In genomic region chr12:76883826-76884225, GRCh38 we compare ENCODE assay signal across 16 cellular contexts. TPM values are rescaled to one million over a fixed set of nuclear protein-coding genes. Genes with fewer than 3 reads are reported as not detected.
DNase-seq lines count a peak whose midpoint lies in the region; ATAC-seq and TF ChIP-seq lines count a peak whose summit lies in the region.
"Had no signal": no experiment of that assay in that cellular context is flagged by ENCODE, and none has a peak within 500 bp of the region (broad histone marks: within the 10 kb centered on the region; RNA-seq: fewer than 3 reads in every experiment).

No MANE protein-coding gene starts in this region.

- no peak overlapping the region for H2AFZ ChIP-seq in PC-3 (ENCODE audit: low read length)
- H2AFZ ChIP-seq: parathyroid adenoma had no signal

- H3K9me3 ChIP-seq in PC-3 (ENCODE audit: low read length), result no peaks in the 10 kb centered on the region

- H3K4me1 ChIP-seq in PC-3 (ENCODE audit: insufficient read depth, low read length), result peaks cover 6% of the 10 kb centered on the region
- H3K4me1 ChIP-seq: parathyroid adenoma had no signal

- TF ChIP-seq CTCF in astrocyte of the spinal cord (IDR thresholded peaks at IDR 0.05; ENCODE audit: low read depth, low read length), result no peak
- no peak for TF ChIP-seq CTCF in PC-3 (conservative IDR thresholded peaks at IDR 0.05; ENCODE audit: low read depth, low read length)
- TF ChIP-seq CTCF in coronary artery (IDR thresholded peaks at IDR 0.05), result no peak

- H3K9ac ChIP-seq in PC-3 (ENCODE audit: low read length), result no peak overlapping the region
- H3K9ac ChIP-seq: parathyroid adenoma had no signal

- H3K4me3 ChIP-seq in astrocyte of the spinal cord (ENCODE audit: low read depth, low read length), result no peak overlapping the region
- no peak overlapping the region for H3K4me3 ChIP-seq in PC-3 (ENCODE audit: low read length)
- H3K4me3 ChIP-seq in coronary artery, result no peak overlapping the region

- H3K27ac ChIP-seq in PC-3 (ENCODE audit: low read length), result no peak overlapping the region
- H3K27ac ChIP-seq in coronary artery, result no peak overlapping the region
- H3K27ac ChIP-seq: parathyroid adenoma had no signal

- H4K20me1 ChIP-seq in PC-3 (ENCODE audit: low read length), result no peaks in the 10 kb centered on the region

- in situ Hi-C loops in astrocyte of the spinal cord (cut with HindIII; ENCODE audit: low sequenced_read_pairs), result no loop called here

- no peaks in the 10 kb centered on the region for H3K9me2 ChIP-seq in PC-3 (replicated peaks; ENCODE audit: low read length)

- no peaks in the 10 kb centered on the region for H3K36me3 ChIP-seq in PC-3 (ENCODE audit: low read depth, low read length)

- ATAC-seq in PC-3 (no peak), GM21360 (IDR thresholded peaks at IDR 0.05; ENCODE audit: unreplicated experiment) (no peak)

- no peak overlapping the region for H3K4me2 ChIP-seq in PC-3 (ENCODE audit: low read length)

- BruUV-seq in PC-3 (replicated peaks; lab: Mats Ljungman, UMichigan), result no TSS peak

- CTCF ChIA-PET in PC-3 (lab: Charles Lee), result no interaction called here

- H3K79me2 ChIP-seq in PC-3 (ENCODE audit: low read length), result no peaks in the 10 kb centered on the region
- H3K79me2 ChIP-seq: parathyroid adenoma had no signal

- intact Hi-C loops in PC-3 (cut with micrococcal nuclease), result no loop called here

- POLR2A ChIA-PET in PC-3 (lab: Charles Lee; ENCODE audit: unreplicated experiment), result no interaction called here

- no peaks in the 10 kb centered on the region for H3K27me3 ChIP-seq in PC-3 (ENCODE audit: low read length)

- no peaks in the 10 kb centered on the region for H3F3A ChIP-seq in PC-3 (ENCODE audit: low read length, unreplicated experiment)

- DNase-seq in DMS 273 treated with DMSO at 0.1 percent for 48 hours (lab: John Stamatoyannopoulos, UW), result peak; percentile 13
- peak; percentile 48 for DNase-seq in M059J (ENCODE audit: low read depth)
- peak; percentile 44 for DNase-seq in astrocyte of the spinal cord (ENCODE audit: low read depth, low spot score)
- peak; percentile 51 for DNase-seq in iris pigment epithelial cell (ENCODE audit: low read depth)
- DNase-seq in NCI-H748 treated with DMSO at 0.1 percent for 48 hours (lab: John Stamatoyannopoulos, UW), result no peak
- DNase-seq in PC-3, result no peak
- no peak for DNase-seq in coronary artery (ENCODE audit: low spot score)
- DNase-seq: activated gamma-delta T cell treated with Interleukin-2 at 50 U/mL for 16 hours; AML-193; caudate nucleus; DMS153; midbrain; NCI-H345; stimulated activated CD4-positive, alpha-beta T cell treated with anti-CD3 and anti-CD28 coated beads, Interleukin-15, amount 100 ng/mL, for 24 hours had no signal

RNA-seq across cellular contexts. Expression of gene CSRP2, which starts 5.0 kb away (rescaled TPM):
- 90.2 and 121 TPM in 2 replicates for total RNA-seq in M059J (2014; rRNA removed; shearing (Covaris generic))
- 33.1 and 36.3 TPM in 2 replicates for total RNA-seq in PC-3 (2014; rRNA removed)

Comparison
In these comparisons a context has a peak if more than half of its experiments do, and no peak if none do; other contexts are left out.
1. DNase-seq: peak in DMS 273 treated with DMSO at 0.1 percent for 48 hours (single experiment), M059J (single experiment), astrocyte of the spinal cord (single experiment) and iris pigment epithelial cell (single experiment); none in NCI-H748 treated with DMSO at 0.1 percent for 48 hours (single experiment), PC-3 (single experiment) and coronary artery (single experiment).